Comparison of ENCODE assay signal across 1 cellular context in the genomic region with DNA sequence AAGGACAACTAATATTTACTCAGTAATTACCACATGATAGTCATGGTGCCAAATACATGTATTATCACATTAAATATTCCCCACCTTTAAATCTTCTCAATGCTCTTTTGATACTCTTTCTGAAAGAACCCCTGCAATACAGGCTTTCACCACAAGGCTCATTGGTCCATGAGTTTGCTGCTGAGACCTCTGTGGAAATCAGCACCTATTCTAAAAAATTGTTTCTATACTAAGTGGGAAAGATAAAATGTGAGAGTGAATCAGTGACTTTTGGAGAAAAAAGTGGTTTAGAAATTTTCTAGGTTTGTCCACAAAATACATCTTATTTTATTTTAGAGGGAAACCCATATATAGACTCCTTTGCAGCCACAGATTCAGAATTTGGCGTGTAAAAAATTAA.
TF ChIP-seq lines count a peak whose summit lies in the region.

No MANE protein-coding gene starts in this region.

TF ChIP-seq in GM23338, 12 proteins besides CTCF, POLR2A, EP300 and RAD21 (continued from another document):
- TF ChIP-seq, protein P1, sequence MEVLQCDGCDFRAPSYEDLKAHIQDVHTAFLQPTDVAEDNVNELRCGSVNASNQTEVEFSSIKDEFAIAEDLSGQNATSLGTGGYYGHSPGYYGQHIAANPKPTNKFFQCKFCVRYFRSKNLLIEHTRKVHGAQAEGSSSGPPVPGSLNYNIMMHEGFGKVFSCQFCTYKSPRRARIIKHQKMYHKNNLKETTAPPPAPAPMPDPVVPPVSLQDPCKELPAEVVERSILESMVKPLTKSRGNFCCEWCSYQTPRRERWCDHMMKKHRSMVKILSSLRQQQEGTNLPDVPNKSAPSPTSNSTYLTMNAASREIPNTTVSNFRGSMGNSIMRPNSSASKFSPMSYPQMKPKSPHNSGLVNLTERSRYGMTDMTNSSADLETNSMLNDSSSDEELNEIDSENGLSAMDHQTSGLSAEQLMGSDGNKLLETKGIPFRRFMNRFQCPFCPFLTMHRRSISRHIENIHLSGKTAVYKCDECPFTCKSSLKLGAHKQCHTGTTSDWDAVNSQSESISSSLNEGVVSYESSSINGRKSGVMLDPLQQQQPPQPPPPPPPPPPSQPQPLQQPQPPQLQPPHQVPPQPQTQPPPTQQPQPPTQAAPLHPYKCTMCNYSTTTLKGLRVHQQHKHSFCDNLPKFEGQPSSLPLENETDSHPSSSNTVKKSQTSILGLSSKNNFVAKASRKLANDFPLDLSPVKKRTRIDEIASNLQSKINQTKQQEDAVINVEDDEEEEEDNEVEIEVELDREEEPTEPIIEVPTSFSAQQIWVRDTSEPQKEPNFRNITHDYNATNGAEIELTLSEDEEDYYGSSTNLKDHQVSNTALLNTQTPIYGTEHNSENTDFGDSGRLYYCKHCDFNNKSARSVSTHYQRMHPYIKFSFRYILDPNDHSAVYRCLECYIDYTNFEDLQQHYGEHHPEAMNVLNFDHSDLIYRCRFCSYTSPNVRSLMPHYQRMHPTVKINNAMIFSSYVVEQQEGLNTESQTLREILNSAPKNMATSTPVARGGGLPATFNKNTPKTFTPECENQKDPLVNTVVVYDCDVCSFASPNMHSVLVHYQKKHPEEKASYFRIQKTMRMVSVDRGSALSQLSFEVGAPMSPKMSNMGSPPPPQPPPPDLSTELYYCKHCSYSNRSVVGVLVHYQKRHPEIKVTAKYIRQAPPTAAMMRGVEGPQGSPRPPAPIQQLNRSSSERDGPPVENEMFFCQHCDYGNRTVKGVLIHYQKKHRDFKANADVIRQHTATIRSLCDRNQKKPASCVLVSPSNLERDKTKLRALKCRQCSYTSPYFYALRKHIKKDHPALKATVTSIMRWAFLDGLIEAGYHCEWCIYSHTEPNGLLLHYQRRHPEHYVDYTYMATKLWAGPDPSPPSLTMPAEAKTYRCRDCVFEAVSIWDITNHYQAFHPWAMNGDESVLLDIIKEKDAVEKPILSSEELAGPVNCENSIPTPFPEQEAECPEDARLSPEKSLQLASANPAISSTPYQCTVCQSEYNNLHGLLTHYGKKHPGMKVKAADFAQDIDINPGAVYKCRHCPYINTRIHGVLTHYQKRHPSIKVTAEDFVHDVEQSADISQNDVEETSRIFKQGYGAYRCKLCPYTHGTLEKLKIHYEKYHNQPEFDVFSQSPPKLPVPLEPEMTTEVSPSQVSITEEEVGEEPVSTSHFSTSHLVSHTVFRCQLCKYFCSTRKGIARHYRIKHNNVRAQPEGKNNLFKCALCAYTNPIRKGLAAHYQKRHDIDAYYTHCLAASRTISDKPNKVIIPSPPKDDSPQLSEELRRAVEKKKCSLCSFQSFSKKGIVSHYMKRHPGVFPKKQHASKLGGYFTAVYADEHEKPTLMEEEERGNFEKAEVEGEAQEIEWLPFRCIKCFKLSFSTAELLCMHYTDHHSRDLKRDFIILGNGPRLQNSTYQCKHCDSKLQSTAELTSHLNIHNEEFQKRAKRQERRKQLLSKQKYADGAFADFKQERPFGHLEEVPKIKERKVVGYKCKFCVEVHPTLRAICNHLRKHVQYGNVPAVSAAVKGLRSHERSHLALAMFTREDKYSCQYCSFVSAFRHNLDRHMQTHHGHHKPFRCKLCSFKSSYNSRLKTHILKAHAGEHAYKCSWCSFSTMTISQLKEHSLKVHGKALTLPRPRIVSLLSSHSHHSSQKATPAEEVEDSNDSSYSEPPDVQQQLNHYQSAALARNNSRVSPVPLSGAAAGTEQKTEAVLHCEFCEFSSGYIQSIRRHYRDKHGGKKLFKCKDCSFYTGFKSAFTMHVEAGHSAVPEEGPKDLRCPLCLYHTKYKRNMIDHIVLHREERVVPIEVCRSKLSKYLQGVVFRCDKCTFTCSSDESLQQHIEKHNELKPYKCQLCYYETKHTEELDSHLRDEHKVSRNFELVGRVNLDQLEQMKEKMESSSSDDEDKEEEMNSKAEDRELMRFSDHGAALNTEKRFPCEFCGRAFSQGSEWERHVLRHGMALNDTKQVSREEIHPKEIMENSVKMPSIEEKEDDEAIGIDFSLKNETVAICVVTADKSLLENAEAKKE (CRISPR knock-in tag; IDR thresholded peaks at IDR 0.05) = no peak
